In genomic region chr15:63322541-63322940, GRCh38 we compare ENCODE assay signal across 13 cellular contexts. TPM values are rescaled to one million over a fixed set of nuclear protein-coding genes. Genes with fewer than 3 reads are reported as not detected.
DNase-seq lines count a peak whose midpoint lies in the region; ATAC-seq, FAIRE-seq and TF ChIP-seq lines count a peak whose summit lies in the region.
"Had no signal": no experiment of that assay in that cellular context is flagged by ENCODE, and none has a peak within 500 bp of the region (broad histone marks: within the 10 kb centered on the region; RNA-seq: fewer than 3 reads in every experiment).

No MANE protein-coding gene starts in this region.

- CTCF ChIA-PET in HepG2 (lab: Yijun Ruan, JAX; ENCODE audit: low intra/inter-chr PET ratio, low total read pairs): no interaction called here

- no peak overlapping the region for H2AFZ ChIP-seq in DND-41 (ENCODE audit: low read depth, low read length)
- no peak overlapping the region for H2AFZ ChIP-seq in HepG2 (ENCODE audit: low read length)

- in situ Hi-C loops in brain microvascular endothelial cell (cut with HindIII; ENCODE audit: low pct_ligation_motif_present, low sequenced_read_pairs): no loop called here
- in situ Hi-C loops in HepG2 (cut with HindIII; ENCODE audit: extremely low pct_ligation_motif_present, low pct_unique_long_range_greater_than_20kb): no loop called here

- H3K36me3 Mint-ChIP-seq in natural killer cell treated with Interleukin-12 subunit alpha and Interleukin-12 subunit beta and Interleukin-15 and Interleukin-18, amount 100 ng/mL, for 72 hours: no peaks in the 10 kb centered on the region

- H3K27ac ChIP-seq in DND-41 (ENCODE audit: low read length): no peak overlapping the region
- H3K27ac ChIP-seq in brain microvascular endothelial cell: no peak overlapping the region
- H3K27ac ChIP-seq in HepG2 (ENCODE audit: extremely low read length, insufficient read depth, low read length): no peak overlapping the region

- no peak overlapping the region for H3K27ac Mint-ChIP-seq in natural killer cell treated with Interleukin-12 subunit alpha and Interleukin-12 subunit beta and Interleukin-15 and Interleukin-18, amount 100 ng/mL, for 72 hours

- BruUV-seq in HepG2 (replicated peaks; lab: Mats Ljungman, UMichigan): no TSS peak

- H3K4me1 ChIP-seq in DND-41 (ENCODE audit: insufficient read depth, low read length) (no peaks in the 10 kb centered on the region), HepG2 (ENCODE audit: insufficient read depth, low read length) (0 out of 2 replicates have a peak, but pooled peaks cover 5% of the 10 kb centered on the region)

- H3K4me3 Mint-ChIP-seq in natural killer cell treated with Interleukin-12 subunit alpha and Interleukin-12 subunit beta and Interleukin-15 and Interleukin-18, amount 100 ng/mL, for 72 hours: no peak overlapping the region

- H3K27me3 Mint-ChIP-seq in natural killer cell treated with Interleukin-12 subunit alpha and Interleukin-12 subunit beta and Interleukin-15 and Interleukin-18, amount 100 ng/mL, for 72 hours: no peaks in the 10 kb centered on the region

- 20% methylated on average over 4 of the region's 4 CpGs for WGBS in HepG2 (ENCODE audit: low lambda C conversion rate)

- no peaks in the 10 kb centered on the region for H3K9me3 Mint-ChIP-seq in natural killer cell treated with Interleukin-12 subunit alpha and Interleukin-12 subunit beta and Interleukin-15 and Interleukin-18, amount 100 ng/mL, for 72 hours

- TF ChIP-seq RAD21 in HepG2 (CRISPR knock-in tag; IDR thresholded peaks at IDR 0.05): no peak

- H3K9me3 ChIP-seq in DND-41 (ENCODE audit: insufficient read depth, low read length, severe bottlenecking) (no peaks in the 10 kb centered on the region), HepG2 (ENCODE audit: low read length) (no peaks in the 10 kb centered on the region)

- DNase-seq in DND-41 (peak; percentile 6), HT1080 (ENCODE audit: low read depth) (peak; percentile 20), brain microvascular endothelial cell (peak; percentile 22), HepG2 (ENCODE audit: low spot score) (no peak)
- no peak for DNase-seq in natural killer cell treated with Interleukin-12 subunit alpha and Interleukin-12 subunit beta and Interleukin-15 and Interleukin-18, amount 100 ng/mL, for 72 hours (ENCODE audit: low spot score)
- DNase-seq: activated CD4-positive, alpha-beta T cell treated with anti-CD3 and anti-CD28 coated beads, Interleukin-2, amount 50 U/mL, for 1 hour; activated gamma-delta T cell treated with Interleukin-2 at 50 U/mL for 16 hours; DMS153; NCI-H446 had no signal

- H4K20me1 ChIP-seq in DND-41 (ENCODE audit: insufficient read depth, low read length) (no peaks in the 10 kb centered on the region), HepG2 (ENCODE audit: insufficient read depth, low read length) (no peaks in the 10 kb centered on the region)

- FAIRE-seq in HepG2 (lab: Jason Lieb, UNC): no peak
- FAIRE-seq: GM18507 had no signal

- H3K9ac ChIP-seq in DND-41 (ENCODE audit: low read depth, low read length) (no peak overlapping the region), HepG2 (ENCODE audit: insufficient read depth, low read depth, low read length) (no peak overlapping the region)

- no peak for TF ChIP-seq POLR2A in HepG2 (IDR thresholded peaks at IDR 0.05; ENCODE audit: insufficient read depth in 1 of 2, low read depth in 2 of 2, low read length in 2 of 2)

- H3K79me2 ChIP-seq in DND-41 (ENCODE audit: insufficient read depth, low read length) (no peaks in the 10 kb centered on the region), HepG2 (ENCODE audit: insufficient read depth, low read length) (no peaks in the 10 kb centered on the region)

- H3K4me3 ChIP-seq in DND-41 (ENCODE audit: low read depth in 1 of 2, low read length in 2 of 2): no peak overlapping the region
- H3K4me3 ChIP-seq in brain microvascular endothelial cell (ENCODE audit: low read depth, low read length): no peak overlapping the region
- H3K4me3 ChIP-seq in HepG2 (replicated peaks in 1 of 3; ENCODE audit: insufficient read depth in 1 of 3, low read depth in 2 of 3, low read length in 3 of 3): no peak overlapping the region

- TF ChIP-seq CTCF in DND-41 (IDR thresholded peaks at IDR 0.05; ENCODE audit: borderline replicate concordance, extremely low read depth, low read length, poor library complexity, severe bottlenecking) (no peak), brain microvascular endothelial cell (IDR thresholded peaks at IDR 0.05; ENCODE audit: low read depth, low read length, missing control alignments) (no peak), HepG2 (CRISPR knock-in tag; IDR thresholded peaks at IDR 0.05) (no peak)

- ATAC-seq in DND-41 (ENCODE audit: insufficient read depth, low read depth) (no peak), HepG2 (no peak), GM19455 (IDR thresholded peaks at IDR 0.05; ENCODE audit: unreplicated experiment) (no peak), GM21515 (IDR thresholded peaks at IDR 0.05; ENCODE audit: unreplicated experiment) (no peak)
- no peak for ATAC-seq in natural killer cell treated with Interleukin-12 subunit alpha and Interleukin-12 subunit beta and Interleukin-15 and Interleukin-18, amount 100 ng/mL, for 72 hours
- ATAC-seq: sciatic nerve had no signal

- H3K36me3 ChIP-seq in DND-41 (ENCODE audit: insufficient read depth, low read length) (no peaks in the 10 kb centered on the region), brain microvascular endothelial cell (replicated peaks) (no peaks in the 10 kb centered on the region), HepG2 (replicated peaks in 1 of 2; ENCODE audit: control insufficient read depth in 1 of 2, insufficient read depth in 2 of 2, low read length in 2 of 2) (no peaks in the 10 kb centered on the region)

- no peak for TF ChIP-seq EP300 in HepG2 (IDR thresholded peaks at IDR 0.05; ENCODE audit: low read depth in 2 of 2, low read length in 2 of 2)
- TF ChIP-seq EP300 in HepG2 (CRISPR knock-in tag; IDR thresholded peaks at IDR 0.05; ENCODE audit: borderline replicate concordance): no peak

- POLR2A ChIA-PET in HepG2 (lab: Yijun Ruan, JAX): no interaction called here

- no peak overlapping the region for H3K4me2 ChIP-seq in DND-41 (ENCODE audit: insufficient read depth, low read length)
- no peak overlapping the region for H3K4me2 ChIP-seq in HepG2 (ENCODE audit: low read depth, low read length)

- H3K4me1 Mint-ChIP-seq in natural killer cell treated with Interleukin-12 subunit alpha and Interleukin-12 subunit beta and Interleukin-15 and Interleukin-18, amount 100 ng/mL, for 72 hours (ENCODE audit: low read depth in 2 of 2): no peaks in the 10 kb centered on the region

- intact Hi-C loops in HepG2 (cut with micrococcal nuclease; ENCODE audit: unreplicated experiment): no loop called here

- H3K27me3 ChIP-seq in DND-41 (ENCODE audit: insufficient read depth, low read length, poor library complexity) (no peaks in the 10 kb centered on the region), brain microvascular endothelial cell (replicated peaks) (no peaks in the 10 kb centered on the region), HepG2 (ENCODE audit: control insufficient read depth in 1 of 2, insufficient read depth in 2 of 2, low read length in 2 of 2) (peaks cover 1 to 4% of the 10 kb centered on the region in 2 experiments; a peak in 1 of 5 replicates)

RNA-seq across cellular contexts. Expression of gene APH1B, which starts 45.1 kb away (rescaled TPM):
- total RNA-seq in HT1080 (2014; rRNA removed; shearing (Covaris generic)): 3.2 and 4.9 TPM in 2 replicates
- 8.0 and 9.0 TPM in 2 replicates for polyA plus RNA-seq in HT1080 (2015; cell fraction: cytosol; rRNA removed)
- polyA plus RNA-seq in HT1080 (2015; cell fraction: nucleus; rRNA removed): 13.8 and 14.4 TPM in 2 replicates
- total RNA-seq in HepG2 (2016; rRNA removed; fragmentation: Illumina TruSeq; extraction: Trizol): 0.67 and 1.00 TPM in 2 replicates
- 0.61 and 0.62 TPM in 2 replicates for total RNA-seq in HepG2 (2016; cell fraction: cytosol; rRNA removed; fragmentation: Illumina TruSeq; extraction: Trizol; ENCODE audit: low read depth)
- total RNA-seq in HepG2 (2016; cell fraction: insoluble cytoplasmic fraction; rRNA removed; fragmentation: Illumina TruSeq; extraction: Trizol): 0.58 and 2.0 TPM in 2 replicates
- 0.21 and 0.59 TPM in 2 replicates for total RNA-seq in HepG2 (2016; cell fraction: membrane; rRNA removed; fragmentation: Illumina TruSeq; extraction: Trizol)
- 1.5 and 2.3 TPM in 2 replicates for total RNA-seq in HepG2 (2016; cell fraction: nucleus; rRNA removed; fragmentation: Illumina TruSeq; extraction: Trizol)
- polyA plus RNA-seq in HepG2 (2011; rRNA removed): 0.45 and 0.72 TPM in 2 replicates
- polyA plus RNA-seq in HepG2 (2011; cell fraction: cytosol; rRNA removed): 0.43 and 0.46 TPM in 2 replicates
- polyA plus RNA-seq in HepG2 (2011; cell fraction: nucleus; rRNA removed): 0.97 and 1.0 TPM in 2 replicates
- polyA plus RNA-seq in HepG2 (2012): 1.4 and 2.6 TPM in 2 replicates
- 0.47 and 0.48 TPM in 2 replicates for polyA plus RNA-seq in HepG2 (2016; cell fraction: cytosol; fragmentation: Illumina TruSeq; extraction: Trizol; ENCODE audit: low read depth)
- polyA plus RNA-seq in HepG2 (2016; cell fraction: insoluble cytoplasmic fraction; fragmentation: Illumina TruSeq; extraction: Trizol; ENCODE audit: low read depth): 0.56 and 0.86 TPM in 2 replicates
- 0.24 and 0.55 TPM in 2 replicates for polyA plus RNA-seq in HepG2 (2016; cell fraction: membrane; fragmentation: Illumina TruSeq; extraction: Trizol; ENCODE audit: low read depth)
- polyA plus RNA-seq in HepG2 (2016; cell fraction: nucleus; fragmentation: Illumina TruSeq; extraction: Trizol; ENCODE audit: insufficient read depth, low read depth): 3.0 and 3.3 TPM in 2 replicates
- polyA minus RNA-seq in HepG2 (2011; rRNA and poly(A)+ RNA removed; ENCODE audit: low replicate concordance): 0.23 and 0.82 TPM in 2 replicates
- 0.89 and 1.3 TPM in 2 replicates for polyA minus RNA-seq in HepG2 (2011; cell fraction: cytosol; rRNA and poly(A)+ RNA removed)
- polyA minus RNA-seq in HepG2 (2011; cell fraction: nucleus; rRNA and poly(A)+ RNA removed): 2.3 and 4.4 TPM in 2 replicates
- total RNA-seq in natural killer cell treated with Interleukin-12 subunit alpha and Interleukin-12 subunit beta and Interleukin-15 and Interleukin-18, amount 100 ng/mL, for 72 hours: 10 to 100 TPM in 1 of 2 donors, 1 to 10 TPM in 1; 8.7 to 14.7 TPM

RNA-seq across cellular contexts. Expression of gene CA12, which starts 59.1 kb away (rescaled TPM):
- 13.9 and 15.0 TPM in 2 replicates for total RNA-seq in HT1080 (2014; rRNA removed; shearing (Covaris generic))
- 12.3 and 13.9 TPM in 2 replicates for polyA plus RNA-seq in HT1080 (2015; cell fraction: cytosol; rRNA removed)
- polyA plus RNA-seq in HT1080 (2015; cell fraction: nucleus; rRNA removed): 16.2 and 16.8 TPM in 2 replicates
- 0.07 and 0.08 TPM in 2 replicates for total RNA-seq in HepG2 (2016; rRNA removed; fragmentation: Illumina TruSeq; extraction: Trizol)
- not detected in 2 replicates for total RNA-seq in HepG2 (2016; cell fraction: cytosol; rRNA removed; fragmentation: Illumina TruSeq; extraction: Trizol; ENCODE audit: low read depth)
- 0.15 and 0.25 TPM in 2 replicates for total RNA-seq in HepG2 (2016; cell fraction: insoluble cytoplasmic fraction; rRNA removed; fragmentation: Illumina TruSeq; extraction: Trizol)
- total RNA-seq in HepG2 (2016; cell fraction: membrane; rRNA removed; fragmentation: Illumina TruSeq; extraction: Trizol): 0.03 TPM in 1 of 2 replicates, not detected in the other
- total RNA-seq in HepG2 (2016; cell fraction: nucleus; rRNA removed; fragmentation: Illumina TruSeq; extraction: Trizol): 0.53 and 0.60 TPM in 2 replicates
- polyA plus RNA-seq in HepG2 (2011; rRNA removed): 0.20 and 0.52 TPM in 2 replicates
- 0.13 and 0.28 TPM in 2 replicates for polyA plus RNA-seq in HepG2 (2011; cell fraction: cytosol; rRNA removed)
- 0.06 and 0.12 TPM in 2 replicates for polyA plus RNA-seq in HepG2 (2011; cell fraction: nucleus; rRNA removed)
- polyA plus RNA-seq in HepG2 (2012): 0.15 and 0.19 TPM in 2 replicates
- not detected in 2 replicates for polyA plus RNA-seq in HepG2 (2016; cell fraction: cytosol; fragmentation: Illumina TruSeq; extraction: Trizol; ENCODE audit: low read depth)
- polyA plus RNA-seq in HepG2 (2016; cell fraction: insoluble cytoplasmic fraction; fragmentation: Illumina TruSeq; extraction: Trizol; ENCODE audit: low read depth): 0.05 TPM in 1 of 2 replicates, not detected in the other
- polyA plus RNA-seq in HepG2 (2016; cell fraction: membrane; fragmentation: Illumina TruSeq; extraction: Trizol; ENCODE audit: low read depth): not detected in 2 replicates
- 0.17 and 0.18 TPM in 2 replicates for polyA plus RNA-seq in HepG2 (2016; cell fraction: nucleus; fragmentation: Illumina TruSeq; extraction: Trizol; ENCODE audit: insufficient read depth, low read depth)
- polyA minus RNA-seq in HepG2 (2011; rRNA and poly(A)+ RNA removed; ENCODE audit: low replicate concordance): 0.04 and 8.4 TPM in 2 replicates
- 0.20 and 0.70 TPM in 2 replicates for polyA minus RNA-seq in HepG2 (2011; cell fraction: cytosol; rRNA and poly(A)+ RNA removed)
- polyA minus RNA-seq in HepG2 (2011; cell fraction: nucleus; rRNA and poly(A)+ RNA removed): 0.37 TPM in 1 of 2 replicates, not detected in the other
- not detected for total RNA-seq in natural killer cell treated with Interleukin-12 subunit alpha and Interleukin-12 subunit beta and Interleukin-15 and Interleukin-18, amount 100 ng/mL, for 72 hours

Comparison
In these comparisons a context has a peak if more than half of its experiments do, and no peak if none do; other contexts are left out.
1. DNase-seq: peak in DND-41 (single experiment), HT1080 (single experiment) and brain microvascular endothelial cell (single experiment); none in HepG2 (single experiment) and natural killer cell treated with Interleukin-12 subunit alpha and Interleukin-12 subunit beta and Interleukin-15 and Interleukin-18, amount 100 ng/mL, for 72 hours (single experiment).